8 cellular contexts compared by ENCODE assay signal in genomic region chr15:90221251-90221900, GRCh38. TPM values are rescaled to one million over a fixed set of nuclear protein-coding genes. Genes with fewer than 3 reads are reported as not detected.
DNase-seq lines count a peak whose midpoint lies in the region; ATAC-seq, FAIRE-seq and TF ChIP-seq lines count a peak whose summit lies in the region.

No MANE protein-coding gene starts in this region.

- no peak overlapping the region for H3K27ac ChIP-seq in SJSA1
- no peak overlapping the region for H3K27ac ChIP-seq in endothelial cell of umbilical vein (ENCODE audit: insufficient read depth, low read depth, low read length)
- peak overlapping the region; percentile 54 for H3K27ac ChIP-seq in mesenchymal stem cell (ENCODE audit: low read length, poor library complexity, severe bottlenecking)
- H3K27ac ChIP-seq in upper lobe of right lung = no peak overlapping the region

- no peak overlapping the region for H3K9ac ChIP-seq in endothelial cell of umbilical vein (replicated peaks; ENCODE audit: extremely low read depth, insufficient read depth, low read length)
- H3K9ac ChIP-seq in mesenchymal stem cell (ENCODE audit: low read length) = no peak overlapping the region

- H2BK12ac ChIP-seq in mesenchymal stem cell (ENCODE audit: low read length in 2 of 2) = no peak overlapping the region

- H3K9me3 ChIP-seq in SJSA1 (replicated peaks) (no peaks in the 10 kb centered on the region), endothelial cell of umbilical vein (replicated peaks; ENCODE audit: control insufficient read depth, insufficient read depth, low read length) (no peaks in the 10 kb centered on the region), mesenchymal stem cell (ENCODE audit: control insufficient read depth, low read length) (no peaks in the 10 kb centered on the region), upper lobe of right lung (no peaks in the 10 kb centered on the region)

- no peak overlapping the region for H2BK5ac ChIP-seq in mesenchymal stem cell (ENCODE audit: low read depth, low read length, poor library complexity, severe bottlenecking)

- DNase-seq in SIG-M5 treated with dmso at 0.1 percent for 504 hours (lab: John Stamatoyannopoulos, UW; ENCODE audit: unreplicated experiment) (peak; percentile 63), SIG-M5 (lab: John Stamatoyannopoulos, UW) (no peak), Kasumi-1 (lab: John Stamatoyannopoulos, UW) (peak; percentile 73 to 77), SJSA1 (ENCODE audit: low read depth in 1 of 2, low spot score in 2 of 2) (peak; percentile 56 to 83), endothelial cell of umbilical vein (ENCODE audit: low read depth, low spot score) (peak; percentile 70), mesenchymal stem cell (peak; percentile 82), upper lobe of right lung (peak; percentile 82)

- ATAC-seq in upper lobe of right lung (peak; percentile 86), GM18907 (IDR thresholded peaks at IDR 0.05; ENCODE audit: unreplicated experiment) (no peak)

- 49% methylated on average over 13 of the region's 14 CpGs for WGBS in mesenchymal stem cell

- intact Hi-C loops in endothelial cell of umbilical vein (cut with micrococcal nuclease) (loop anchor here (1.0 kb wide), 2 partner anchors 65 to 78 kb away; no protein-coding TSS in a partner anchor), upper lobe of right lung (cut with DNase I) (no loop called here)

- TF ChIP-seq POLR2A in endothelial cell of umbilical vein (IDR thresholded peaks at IDR 0.05; ENCODE audit: low read depth, low read length) = no peak

- H3K18ac ChIP-seq in mesenchymal stem cell (ENCODE audit: low read depth in 1 of 2, low read length in 2 of 2) = no peak overlapping the region

- H3K36me3 ChIP-seq in SJSA1 (peaks cover 17% of the 10 kb centered on the region), endothelial cell of umbilical vein (ENCODE audit: control insufficient read depth in 2 of 2, extremely low read depth in 1 of 2, insufficient read depth in 2 of 2, low read length in 2 of 2) (no peaks in the 10 kb centered on the region), mesenchymal stem cell (ENCODE audit: control insufficient read depth in 1 of 2, insufficient read depth in 2 of 2, low read depth in 1 of 2, low read length in 2 of 2) (peaks cover 46 to 58% of the 10 kb centered on the region in 2 experiments), upper lobe of right lung (peaks cover 47% of the 10 kb centered on the region)

- no peak overlapping the region for H3K14ac ChIP-seq in mesenchymal stem cell (ENCODE audit: low read length in 2 of 2)

- H2AK5ac ChIP-seq in mesenchymal stem cell (ENCODE audit: low read length, severe bottlenecking) = peak overlapping the region; percentile 15

- H3K4me2 ChIP-seq in endothelial cell of umbilical vein (ENCODE audit: insufficient read depth, low read length) = no peak overlapping the region
- H3K4me2 ChIP-seq in mesenchymal stem cell (ENCODE audit: low read length, poor library complexity, severe bottlenecking) = no peak overlapping the region

- H4K8ac ChIP-seq in mesenchymal stem cell (ENCODE audit: low read length) = no peak overlapping the region

- H2BK15ac ChIP-seq in mesenchymal stem cell (ENCODE audit: low read depth, poor library complexity, severe bottlenecking) = peak overlapping the region; percentile 70

- FAIRE-seq in endothelial cell of umbilical vein (lab: Jason Lieb, UNC) = peak; percentile 85

- H4K91ac ChIP-seq in mesenchymal stem cell (ENCODE audit: low read length) = no peak overlapping the region

- no peak overlapping the region for H2AFZ ChIP-seq in endothelial cell of umbilical vein (ENCODE audit: low read depth, low read length)
- H2AFZ ChIP-seq in mesenchymal stem cell (ENCODE audit: low read depth, low read length) = no peak overlapping the region

- H3K4me3 ChIP-seq in SJSA1 (no peak overlapping the region), endothelial cell of umbilical vein (replicated peaks in 1 of 3; ENCODE audit: insufficient read depth in 1 of 3, low read depth in 1 of 3, low read length in 3 of 3) (no peak overlapping the region), mesenchymal stem cell (ENCODE audit: insufficient read depth in 1 of 2, low read depth in 1 of 2, low read length in 2 of 2) (no peak overlapping the region), upper lobe of right lung (no peak overlapping the region)

- peaks cover 8% of the 10 kb centered on the region for H3K4me1 ChIP-seq in SJSA1 (replicated peaks)
- no peaks in the 10 kb centered on the region for H3K4me1 ChIP-seq in endothelial cell of umbilical vein (ENCODE audit: control insufficient read depth, extremely low read depth, insufficient read depth, low read length)
- H3K4me1 ChIP-seq in mesenchymal stem cell (ENCODE audit: control insufficient read depth, insufficient read depth, low read depth, low read length) = peaks cover 23% of the 10 kb centered on the region
- peaks cover 10% of the 10 kb centered on the region for H3K4me1 ChIP-seq in upper lobe of right lung

- POLR2A ChIA-PET in endothelial cell of umbilical vein (lab: Charles Lee) = no interaction called here

- BruUV-seq in endothelial cell of umbilical vein (replicated peaks; lab: Mats Ljungman, UMichigan) = no TSS peak

- no peaks in the 10 kb centered on the region for H3K9me1 ChIP-seq in endothelial cell of umbilical vein (replicated peaks; ENCODE audit: control insufficient read depth, extremely low read depth, insufficient read depth, low read length)

- peak; percentile 64 to 84 for TF ChIP-seq CTCF in endothelial cell of umbilical vein (IDR thresholded peaks at IDR 0.05; ENCODE audit: extremely low read depth in 1 of 2, insufficient read depth in 1 of 2, low read depth in 1 of 2, low read length in 2 of 2)
- peak; percentile 68 for TF ChIP-seq CTCF in upper lobe of right lung (IDR thresholded peaks at IDR 0.05)

- no peaks in the 10 kb centered on the region for H4K20me1 ChIP-seq in endothelial cell of umbilical vein (replicated peaks; ENCODE audit: control insufficient read depth, extremely low read depth, insufficient read depth, low read length)

- H3K23ac ChIP-seq in mesenchymal stem cell (ENCODE audit: low read length in 2 of 2) = no peak overlapping the region

- no peak overlapping the region for H2BK120ac ChIP-seq in mesenchymal stem cell (ENCODE audit: low read depth, low read length)

- no peaks in the 10 kb centered on the region for H3K79me2 ChIP-seq in endothelial cell of umbilical vein (ENCODE audit: control insufficient read depth, insufficient read depth, low read length)

- CTCF ChIA-PET in endothelial cell of umbilical vein (lab: Charles Lee) = interaction anchor here (0.6 to 3.5 kb wide), 52 partner anchors 9 to 558 kb away, joined by 3 to 47 read pairs (median 4); partner anchors contain the start of genes CIB1, GDPGP1, IDH2 and NGRN

- dilution Hi-C loops in endothelial cell of umbilical vein (cut with MboI; ENCODE audit: extremely low pct_ligation_motif_present, low sequenced_read_pairs) = no loop called here

- H3K4ac ChIP-seq in mesenchymal stem cell (ENCODE audit: low read depth in 1 of 2, low read length in 2 of 2) = no peak overlapping the region

- no peaks in the 10 kb centered on the region for H3K27me3 ChIP-seq in SJSA1 (replicated peaks)
- no peaks in the 10 kb centered on the region for H3K27me3 ChIP-seq in endothelial cell of umbilical vein (ENCODE audit: control insufficient read depth in 2 of 2, insufficient read depth in 2 of 2, low read length in 2 of 2)
- no peaks in the 10 kb centered on the region for H3K27me3 ChIP-seq in mesenchymal stem cell (ENCODE audit: control insufficient read depth in 1 of 2, insufficient read depth in 1 of 2, low read length in 2 of 2)
- H3K27me3 ChIP-seq in upper lobe of right lung = no peaks in the 10 kb centered on the region

- peaks cover 37% of the 10 kb centered on the region for H3K79me1 ChIP-seq in mesenchymal stem cell (replicated peaks; ENCODE audit: low read length, poor library complexity, severe bottlenecking)

RNA-seq across cellular contexts. Expression of gene CIB1, which starts 12.4 kb away (rescaled TPM):
- 30.1 and 36.8 TPM in 2 replicates for total RNA-seq in SJSA1 (2014; rRNA removed; shearing (Covaris generic))
- total RNA-seq in endothelial cell of umbilical vein = 58.3 and 61.0 TPM in 2 replicates
- polyA plus RNA-seq in endothelial cell of umbilical vein = 105 and 137 TPM in 2 replicates
- polyA plus RNA-seq in endothelial cell of umbilical vein (2011; cell fraction: cytosol; rRNA removed) = 88.7 and 98.1 TPM in 2 replicates
- polyA plus RNA-seq in endothelial cell of umbilical vein (2011; cell fraction: nucleus; rRNA removed) = 52.8 and 62.9 TPM in 2 replicates
- 75.2 and 82.5 TPM in 2 replicates for polyA plus RNA-seq in endothelial cell of umbilical vein (2012)
- 33.8 and 37.8 TPM in 2 replicates for polyA minus RNA-seq in endothelial cell of umbilical vein
- polyA minus RNA-seq in endothelial cell of umbilical vein (2011; cell fraction: cytosol; rRNA and poly(A)+ RNA removed) = 31.9 TPM
- polyA minus RNA-seq in endothelial cell of umbilical vein (2011; cell fraction: nucleus; rRNA and poly(A)+ RNA removed) = 8.5 and 8.9 TPM in 2 replicates
- 90.2 TPM for polyA plus RNA-seq in mesenchymal stem cell (2013, experiment 1 of 2)
- polyA plus RNA-seq in mesenchymal stem cell (2013, experiment 2 of 2) = 93.4 TPM
- 62.8 TPM for total RNA-seq in upper lobe of right lung

RNA-seq across cellular contexts. Expression of gene GDPGP1, which starts 12.6 kb away (rescaled TPM):
- 2.3 and 4.3 TPM in 2 replicates for total RNA-seq in SJSA1 (2014; rRNA removed; shearing (Covaris generic))
- 4.4 and 7.2 TPM in 2 replicates for total RNA-seq in endothelial cell of umbilical vein
- polyA plus RNA-seq in endothelial cell of umbilical vein = 4.8 and 6.0 TPM in 2 replicates
- polyA plus RNA-seq in endothelial cell of umbilical vein (2011; cell fraction: cytosol; rRNA removed) = 2.9 and 3.6 TPM in 2 replicates
- 2.9 and 3.8 TPM in 2 replicates for polyA plus RNA-seq in endothelial cell of umbilical vein (2011; cell fraction: nucleus; rRNA removed)
- 2.1 and 2.2 TPM in 2 replicates for polyA plus RNA-seq in endothelial cell of umbilical vein (2012)
- polyA minus RNA-seq in endothelial cell of umbilical vein = 10.7 and 14.9 TPM in 2 replicates
- polyA minus RNA-seq in endothelial cell of umbilical vein (2011; cell fraction: cytosol; rRNA and poly(A)+ RNA removed) = 7.3 TPM
- polyA minus RNA-seq in endothelial cell of umbilical vein (2011; cell fraction: nucleus; rRNA and poly(A)+ RNA removed) = 2.1 and 5.1 TPM in 2 replicates
- polyA plus RNA-seq in mesenchymal stem cell (2013, experiment 1 of 2) = 1.1 TPM
- 1.0 TPM for polyA plus RNA-seq in mesenchymal stem cell (2013, experiment 2 of 2)
- total RNA-seq in upper lobe of right lung = 11.2 TPM

RNA-seq across cellular contexts. Expression of gene SEMA4B, which starts 20.2 kb away (rescaled TPM):
- 5.6 and 17.8 TPM in 2 replicates for total RNA-seq in SJSA1 (2014; rRNA removed; shearing (Covaris generic))
- total RNA-seq in endothelial cell of umbilical vein = 7.1 and 7.8 TPM in 2 replicates
- polyA plus RNA-seq in endothelial cell of umbilical vein = 6.1 and 7.5 TPM in 2 replicates
- 4.0 and 4.6 TPM in 2 replicates for polyA plus RNA-seq in endothelial cell of umbilical vein (2011; cell fraction: cytosol; rRNA removed)
- 5.5 and 6.2 TPM in 2 replicates for polyA plus RNA-seq in endothelial cell of umbilical vein (2011; cell fraction: nucleus; rRNA removed)
- polyA plus RNA-seq in endothelial cell of umbilical vein (2012) = 12.0 and 13.0 TPM in 2 replicates
- 6.9 and 13.6 TPM in 2 replicates for polyA minus RNA-seq in endothelial cell of umbilical vein
- 23.8 TPM for polyA minus RNA-seq in endothelial cell of umbilical vein (2011; cell fraction: cytosol; rRNA and poly(A)+ RNA removed)
- 6.3 and 9.6 TPM in 2 replicates for polyA minus RNA-seq in endothelial cell of umbilical vein (2011; cell fraction: nucleus; rRNA and poly(A)+ RNA removed)
- polyA plus RNA-seq in mesenchymal stem cell (2013, experiment 1 of 2) = 21.4 TPM
- 22.7 TPM for polyA plus RNA-seq in mesenchymal stem cell (2013, experiment 2 of 2)
- total RNA-seq in upper lobe of right lung = 48.7 TPM

RNA-seq across cellular contexts. Expression of gene TTLL13, which starts 28.0 kb away (rescaled TPM):
- total RNA-seq in SJSA1 (2014; rRNA removed; shearing (Covaris generic)) = not detected in 2 replicates
- not detected in 2 replicates for total RNA-seq in endothelial cell of umbilical vein
- polyA plus RNA-seq in endothelial cell of umbilical vein = 0.04 and 0.05 TPM in 2 replicates
- 0.03 and 0.04 TPM in 2 replicates for polyA plus RNA-seq in endothelial cell of umbilical vein (2011; cell fraction: cytosol; rRNA removed)
- polyA plus RNA-seq in endothelial cell of umbilical vein (2011; cell fraction: nucleus; rRNA removed) = 0.16 and 0.31 TPM in 2 replicates
- 1.5 TPM in 1 of 2 replicates, not detected in the other for polyA plus RNA-seq in endothelial cell of umbilical vein (2012)
- not detected in 2 replicates for polyA minus RNA-seq in endothelial cell of umbilical vein
- polyA minus RNA-seq in endothelial cell of umbilical vein (2011; cell fraction: cytosol; rRNA and poly(A)+ RNA removed) = not detected
- polyA minus RNA-seq in endothelial cell of umbilical vein (2011; cell fraction: nucleus; rRNA and poly(A)+ RNA removed) = 0.19 TPM in 1 of 2 replicates, not detected in the other
- 0.04 TPM for polyA plus RNA-seq in mesenchymal stem cell (2013, experiment 1 of 2)
- 0.11 TPM for polyA plus RNA-seq in mesenchymal stem cell (2013, experiment 2 of 2)
- total RNA-seq in upper lobe of right lung = not detected

RNA-seq across cellular contexts. Expression of gene NGRN, which starts 44.1 kb away (rescaled TPM):
- total RNA-seq in SJSA1 (2014; rRNA removed; shearing (Covaris generic)) = 138 and 157 TPM in 2 replicates
- total RNA-seq in endothelial cell of umbilical vein (56.5 and 60.7 TPM in 2 replicates), upper lobe of right lung (75.0 TPM)
- 25.7 and 28.9 TPM in 2 replicates for polyA plus RNA-seq in endothelial cell of umbilical vein
- polyA plus RNA-seq in endothelial cell of umbilical vein (2011; cell fraction: cytosol; rRNA removed) = 37.4 and 38.4 TPM in 2 replicates
- 19.0 and 25.1 TPM in 2 replicates for polyA plus RNA-seq in endothelial cell of umbilical vein (2011; cell fraction: nucleus; rRNA removed)
- 41.9 and 52.3 TPM in 2 replicates for polyA plus RNA-seq in endothelial cell of umbilical vein (2012)
- polyA minus RNA-seq in endothelial cell of umbilical vein = 29.1 and 34.3 TPM in 2 replicates
- 22.3 TPM for polyA minus RNA-seq in endothelial cell of umbilical vein (2011; cell fraction: cytosol; rRNA and poly(A)+ RNA removed)
- 10.8 and 13.3 TPM in 2 replicates for polyA minus RNA-seq in endothelial cell of umbilical vein (2011; cell fraction: nucleus; rRNA and poly(A)+ RNA removed)
- 59.1 TPM for polyA plus RNA-seq in mesenchymal stem cell (2013, experiment 1 of 2)
- polyA plus RNA-seq in mesenchymal stem cell (2013, experiment 2 of 2) = 58.8 TPM
